ENCODE assay signal across 1 cellular context in the genomic region with DNA sequence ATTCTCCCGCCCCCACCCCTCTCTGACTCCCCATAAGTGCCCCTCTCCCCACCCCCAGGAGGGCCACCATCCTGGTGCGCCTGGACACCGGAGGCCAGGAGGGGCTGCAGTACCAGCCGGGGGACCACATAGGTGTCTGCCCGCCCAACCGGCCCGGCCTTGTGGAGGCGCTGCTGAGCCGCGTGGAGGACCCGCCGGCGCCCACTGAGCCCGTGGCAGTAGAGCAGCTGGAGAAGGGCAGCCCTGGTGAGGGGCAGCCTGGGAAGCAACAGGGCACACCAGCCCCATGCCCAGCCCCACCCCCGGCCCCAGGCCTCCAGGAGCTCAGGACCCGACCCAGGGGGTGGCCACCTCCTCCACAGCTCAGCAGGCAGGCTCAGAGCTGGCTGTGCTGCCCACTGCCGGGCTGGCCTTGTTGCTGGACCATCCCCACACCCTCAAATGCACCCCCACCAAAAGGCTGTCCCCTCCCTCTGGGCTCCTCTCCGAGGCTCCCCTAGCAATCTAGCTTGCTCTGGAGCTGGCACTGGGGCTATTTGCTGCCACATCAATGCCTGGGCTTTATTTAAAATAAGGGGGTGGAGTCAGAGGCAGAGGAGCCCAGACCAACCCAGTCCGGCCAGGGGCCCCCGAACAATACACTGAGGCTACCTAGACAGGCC.
TF ChIP-seq lines count a peak whose summit lies in the region.

No MANE protein-coding gene starts in this region.

TF ChIP-seq in H1, 55 proteins besides CTCF, POLR2A, EP300 and RAD21:
- no peak for TF ChIP-seq BACH1 (IDR thresholded peaks at IDR 0.05; ENCODE audit: low read length)
- TF ChIP-seq ZNF274 (IDR thresholded peaks at IDR 0.05; ENCODE audit: borderline replicate concordance, extremely low read depth, low read length): no peak
- no peak for TF ChIP-seq CEBPB (IDR thresholded peaks at IDR 0.05; ENCODE audit: low read depth, low read length)
- TF ChIP-seq SIN3A (conservative IDR thresholded peaks at IDR 0.05 in 1 of 2, IDR thresholded peaks at IDR 0.05 in 1 of 2; ENCODE audit: low read depth in 1 of 2, low read length in 2 of 2): no peak
- no peak for TF ChIP-seq TCF12 (IDR thresholded peaks at IDR 0.05; ENCODE audit: low read depth, low read length)
- TF ChIP-seq CHD1 (IDR thresholded peaks at IDR 0.05; ENCODE audit: low read depth, low read length): no peak
- TF ChIP-seq NRF1 (IDR thresholded peaks at IDR 0.05; ENCODE audit: low read depth, low read length): no peak
- TF ChIP-seq SUZ12 (IDR thresholded peaks at IDR 0.05; ENCODE audit: low read length): no peak
- TF ChIP-seq CREB1 (IDR thresholded peaks at IDR 0.05): no peak
- no peak for TF ChIP-seq SIRT6 (IDR thresholded peaks at IDR 0.05; ENCODE audit: low read length)
- no peak for TF ChIP-seq CBX8 (IDR thresholded peaks at IDR 0.05; ENCODE audit: borderline replicate concordance, low read depth, low read length)
- no peak for TF ChIP-seq POU5F1 (IDR thresholded peaks at IDR 0.05; ENCODE audit: low read depth, low read length)
- TF ChIP-seq PHF8 (conservative IDR thresholded peaks at IDR 0.05; ENCODE audit: low read depth, low read length): no peak
- no peak for TF ChIP-seq CHD2 (IDR thresholded peaks at IDR 0.05; ENCODE audit: low read length)
- no peak for TF ChIP-seq POLR2AphosphoS5 (IDR thresholded peaks at IDR 0.05; ENCODE audit: low read depth, low read length)
- TF ChIP-seq, protein P1, sequence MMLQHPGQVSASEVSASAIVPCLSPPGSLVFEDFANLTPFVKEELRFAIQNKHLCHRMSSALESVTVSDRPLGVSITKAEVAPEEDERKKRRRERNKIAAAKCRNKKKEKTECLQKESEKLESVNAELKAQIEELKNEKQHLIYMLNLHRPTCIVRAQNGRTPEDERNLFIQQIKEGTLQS (IDR thresholded peaks at IDR 0.05; ENCODE audit: insufficient read depth, low read depth, low read length): no peak
- TF ChIP-seq, protein P2, sequence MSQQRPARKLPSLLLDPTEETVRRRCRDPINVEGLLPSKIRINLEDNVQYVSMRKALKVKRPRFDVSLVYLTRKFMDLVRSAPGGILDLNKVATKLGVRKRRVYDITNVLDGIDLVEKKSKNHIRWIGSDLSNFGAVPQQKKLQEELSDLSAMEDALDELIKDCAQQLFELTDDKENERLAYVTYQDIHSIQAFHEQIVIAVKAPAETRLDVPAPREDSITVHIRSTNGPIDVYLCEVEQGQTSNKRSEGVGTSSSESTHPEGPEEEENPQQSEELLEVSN (IDR thresholded peaks at IDR 0.05): no peak
- no peak for TF ChIP-seq GABPA (IDR thresholded peaks at IDR 0.05; ENCODE audit: borderline replicate concordance, insufficient read depth, low read length)
- no peak for TF ChIP-seq BRCA1 (IDR thresholded peaks at IDR 0.05; ENCODE audit: low read depth, low read length)
